ENCODE assay signal across 8 cellular contexts in the genomic region with DNA sequence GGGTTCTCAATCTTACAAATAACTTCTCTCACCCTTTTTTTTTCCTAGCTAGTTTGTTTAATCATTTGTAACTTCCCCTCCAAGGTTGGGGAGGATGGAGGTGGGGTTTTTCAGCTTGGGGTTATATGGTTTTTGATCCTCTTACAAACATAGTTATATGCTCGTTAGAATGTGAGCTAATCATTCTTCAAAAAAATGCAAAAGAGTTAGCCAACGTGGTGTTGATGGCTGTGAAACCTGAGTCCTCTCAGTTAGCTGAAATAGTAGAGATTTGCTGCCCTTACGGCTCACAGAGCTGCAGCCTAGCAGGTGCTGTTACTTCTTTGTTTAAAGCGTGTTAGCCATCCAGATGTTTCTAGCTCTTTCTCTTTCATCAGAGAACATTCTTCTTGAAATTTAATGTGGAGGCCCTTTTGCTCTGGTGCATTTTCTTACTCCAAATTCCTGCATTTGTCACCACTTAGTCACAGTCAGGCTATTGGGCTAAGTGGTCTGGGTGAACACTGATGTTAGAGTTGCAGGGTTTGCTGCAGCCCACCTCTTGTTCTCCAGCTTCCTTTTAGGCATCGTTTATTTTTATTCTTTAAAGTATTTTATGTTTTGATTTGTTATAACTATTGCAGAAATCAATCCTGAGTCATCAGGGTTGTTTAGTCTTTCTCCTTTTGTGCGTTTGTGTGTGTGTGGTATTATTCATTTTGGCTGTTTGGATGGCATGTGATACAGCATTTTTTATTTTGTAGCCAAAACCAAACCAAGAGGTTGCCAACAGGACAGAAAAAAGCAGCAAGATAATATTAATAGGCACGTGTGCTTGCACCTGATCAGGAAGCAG. TPM values are rescaled to one million over a fixed set of nuclear protein-coding genes. Genes with fewer than 3 reads are reported as not detected.
DNase-seq lines count a peak whose midpoint lies in the region; ATAC-seq and TF ChIP-seq lines count a peak whose summit lies in the region.

No MANE protein-coding gene starts in this region.

- H3K27ac Mint-ChIP-seq in endodermal cell: peak overlapping the region; percentile 78
- H3K27ac Mint-ChIP-seq in endothelial cell (ENCODE audit: unreplicated experiment): no peak overlapping the region

- no peaks in the 10 kb centered on the region for H3K4me1 ChIP-seq in endodermal cell (ENCODE audit: control insufficient read depth, insufficient read depth, low read length)

- in situ Hi-C loops in ACHN (cut with HindIII; ENCODE audit: low pct_ligation_motif_present, low pct_unique_long_range_greater_than_20kb, low sequenced_read_pairs): no loop called here

- no peak for TF ChIP-seq CTCF in endodermal cell (conservative IDR thresholded peaks at IDR 0.05)
- no peak for TF ChIP-seq CTCF in endothelial cell (IDR thresholded peaks at IDR 0.05; ENCODE audit: unreplicated experiment)

- H3K27me3 Mint-ChIP-seq in endodermal cell (ENCODE audit: insufficient read depth): no peaks in the 10 kb centered on the region
- H3K27me3 Mint-ChIP-seq in endothelial cell (ENCODE audit: unreplicated experiment): no peaks in the 10 kb centered on the region

- 34 to 55% methylated on average over 5 to 7 of the region's 7 CpGs for WGBS in endodermal cell (ENCODE audit: insufficient coverage in 1 of 2, insufficient read length in 1 of 2), 2 experiments

- peak overlapping the region; percentile 36 for H3K27ac ChIP-seq in endodermal cell (ENCODE audit: low read depth, low read length)

- H3K9me3 ChIP-seq in endodermal cell (ENCODE audit: control insufficient read depth, low read length): no peaks in the 10 kb centered on the region

- ATAC-seq in GM19372 (IDR thresholded peaks at IDR 0.05; ENCODE audit: low read depth, unreplicated experiment): peak; percentile 91
- peak; percentile 97 for ATAC-seq in HG03354 (IDR thresholded peaks at IDR 0.05; ENCODE audit: poor library complexity, severe bottlenecking, unreplicated experiment)

- H3K36me3 Mint-ChIP-seq in endodermal cell (ENCODE audit: low read depth): no peaks in the 10 kb centered on the region
- no peaks in the 10 kb centered on the region for H3K36me3 Mint-ChIP-seq in endothelial cell (ENCODE audit: low read depth, unreplicated experiment)

- H3K27me3 ChIP-seq in endodermal cell (ENCODE audit: control insufficient read depth, insufficient read depth, low read length, poor library complexity, severe bottlenecking): no peaks in the 10 kb centered on the region

- H3K4me1 Mint-ChIP-seq in endodermal cell: peaks cover 28% of the 10 kb centered on the region
- peaks cover 24% of the 10 kb centered on the region for H3K4me1 Mint-ChIP-seq in endothelial cell (ENCODE audit: unreplicated experiment)

- H3K9ac ChIP-seq in endodermal cell (ENCODE audit: extremely low read depth, low read length, poor library complexity, severe bottlenecking): no peak overlapping the region

- no peaks in the 10 kb centered on the region for H3K36me3 ChIP-seq in endodermal cell (ENCODE audit: control insufficient read depth, insufficient read depth, low read length)

- DNase-seq in ACHN (peak; percentile 66), endodermal cell (no peak), activated gamma-delta T cell treated with Interleukin-2 at 50 U/mL for 16 hours (no peak), NCI-H2227 treated with DMSO at 0.1 percent for 48 hours (lab: John Stamatoyannopoulos, UW) (no peak), endothelial cell (ENCODE audit: low spot score) (no peak), cerebellum (ENCODE audit: low spot score) (no peak)

- no peak overlapping the region for H3K4me3 Mint-ChIP-seq in endodermal cell
- no peak overlapping the region for H3K4me3 Mint-ChIP-seq in endothelial cell (ENCODE audit: unreplicated experiment)

- H3K4me3 ChIP-seq in endodermal cell (ENCODE audit: low read length): no peak overlapping the region

- H3K9me3 Mint-ChIP-seq in endodermal cell (no peaks in the 10 kb centered on the region), endothelial cell (ENCODE audit: unreplicated experiment) (no peaks in the 10 kb centered on the region)

RNA-seq across cellular contexts. Expression of a gene that starts 41.1 kb away (rescaled TPM):
- total RNA-seq in endodermal cell (10 to 100 TPM; 45.9 to 46.6 TPM), endothelial cell (ENCODE audit: unreplicated experiment) (144 TPM), cerebellum (20.6 TPM)
- polyA plus RNA-seq in endodermal cell (2013, experiment 1 of 2): 25.5 TPM
- polyA plus RNA-seq in endodermal cell (2013, experiment 2 of 2): 27.3 TPM
